1 cellular context compared by ENCODE assay signal in the genomic region with DNA sequence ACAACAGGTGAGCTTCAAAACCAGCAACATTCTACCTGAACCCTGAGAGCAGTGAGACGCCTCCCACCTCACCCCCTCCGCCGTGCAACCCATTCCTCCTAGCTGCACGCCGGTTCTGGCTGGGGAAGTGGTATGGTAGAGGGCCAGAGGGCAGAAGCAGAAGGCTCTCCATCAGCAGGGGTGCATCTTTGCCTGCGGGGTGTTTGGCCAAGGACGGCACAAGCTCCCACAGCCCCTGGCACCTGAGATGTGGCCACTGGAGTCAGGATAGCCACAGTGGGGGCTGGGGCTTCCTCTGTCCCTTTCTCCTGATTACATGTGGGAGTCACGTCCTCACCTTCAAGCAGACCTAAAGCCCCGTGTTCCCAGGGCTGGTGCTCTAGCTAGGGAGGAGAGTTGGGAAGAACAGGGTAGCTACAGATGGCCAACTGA.
TF ChIP-seq lines count a peak whose summit lies in the region.

No MANE protein-coding gene starts in this region.

TF ChIP-seq in H1, 55 proteins besides CTCF, POLR2A, EP300 and RAD21:
- TF ChIP-seq CEBPB (IDR thresholded peaks at IDR 0.05; ENCODE audit: low read depth, low read length) (no peak), TEAD4 (IDR thresholded peaks at IDR 0.05; ENCODE audit: low read depth, low read length) (no peak), CBX8 (IDR thresholded peaks at IDR 0.05; ENCODE audit: borderline replicate concordance, low read depth, low read length) (no peak), SUZ12 (IDR thresholded peaks at IDR 0.05; ENCODE audit: low read length) (no peak), CHD2 (IDR thresholded peaks at IDR 0.05; ENCODE audit: low read length) (no peak), EGR1 (IDR thresholded peaks at IDR 0.05; ENCODE audit: borderline replicate concordance, low read depth, low read length) (no peak), TCF12 (IDR thresholded peaks at IDR 0.05; ENCODE audit: low read depth, low read length) (no peak)
- TF ChIP-seq, protein P1, sequence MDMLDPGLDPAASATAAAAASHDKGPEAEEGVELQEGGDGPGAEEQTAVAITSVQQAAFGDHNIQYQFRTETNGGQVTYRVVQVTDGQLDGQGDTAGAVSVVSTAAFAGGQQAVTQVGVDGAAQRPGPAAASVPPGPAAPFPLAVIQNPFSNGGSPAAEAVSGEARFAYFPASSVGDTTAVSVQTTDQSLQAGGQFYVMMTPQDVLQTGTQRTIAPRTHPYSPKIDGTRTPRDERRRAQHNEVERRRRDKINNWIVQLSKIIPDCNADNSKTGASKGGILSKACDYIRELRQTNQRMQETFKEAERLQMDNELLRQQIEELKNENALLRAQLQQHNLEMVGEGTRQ (IDR thresholded peaks at IDR 0.05; ENCODE audit: low read length): no peak
- TF ChIP-seq, protein P2, sequence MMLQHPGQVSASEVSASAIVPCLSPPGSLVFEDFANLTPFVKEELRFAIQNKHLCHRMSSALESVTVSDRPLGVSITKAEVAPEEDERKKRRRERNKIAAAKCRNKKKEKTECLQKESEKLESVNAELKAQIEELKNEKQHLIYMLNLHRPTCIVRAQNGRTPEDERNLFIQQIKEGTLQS (IDR thresholded peaks at IDR 0.05; ENCODE audit: insufficient read depth, low read depth, low read length): no peak
